Comparison of ENCODE assay signal across 7 cellular contexts in the genomic region with DNA sequence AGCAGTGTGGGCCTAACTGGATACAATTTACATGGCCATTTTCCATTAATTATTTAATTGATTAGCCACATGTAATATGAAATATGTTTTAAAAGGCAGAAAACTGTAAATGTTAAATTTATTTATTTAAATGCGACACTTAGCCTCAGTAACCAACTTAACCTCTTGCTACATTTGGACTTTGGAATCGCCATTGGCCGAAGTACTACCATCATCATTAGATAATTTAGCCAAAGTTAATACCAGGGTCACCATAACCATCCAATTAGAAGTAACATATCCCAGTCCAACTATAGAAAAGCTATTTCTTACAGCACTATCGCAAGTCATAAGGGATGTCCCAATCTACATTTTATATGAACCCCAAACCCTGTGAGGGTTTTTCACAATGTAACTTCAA.
"Had no signal": no experiment of that assay in that cellular context is flagged by ENCODE, and none has a peak within 500 bp of the region (broad histone marks: within the 10 kb centered on the region; RNA-seq: fewer than 3 reads in every experiment).

No MANE protein-coding gene starts in this region.

- H3K27ac Mint-ChIP-seq: IgD-negative memory B cell had no signal

- DNase-seq: IMR-90, KBM-7, KG1 had no signal

- H3K4me3 Mint-ChIP-seq: IgD-negative memory B cell had no signal

- H3K4me3 ChIP-seq: K562 had no signal

- H3K27me3 Mint-ChIP-seq: IgD-negative memory B cell had no signal

- H3K4me1 Mint-ChIP-seq: IgD-negative memory B cell had no signal

- H3K36me3 Mint-ChIP-seq: IgD-negative memory B cell had no signal

- FAIRE-seq: HTR-8/SVneo, K562 had no signal

- ATAC-seq: K562 had no signal

- H3K27ac ChIP-seq: HL-60 had no signal
